In genomic region chr6:3456794-3457709, GRCh38 we compare ENCODE assay signal across 8 cellular contexts. TPM values are rescaled to one million over a fixed set of nuclear protein-coding genes. Genes with fewer than 3 reads are reported as not detected.
DNase-seq lines count a peak whose midpoint lies in the region; ATAC-seq, FAIRE-seq and TF ChIP-seq lines count a peak whose summit lies in the region.

SLC22A23 (minus strand) TSS chr6:3457050; CDS start chr6:3456559, 491 bp downstream.

- TF ChIP-seq CTCF in GM12875 (IDR thresholded peaks at IDR 0.05; ENCODE audit: borderline replicate concordance, insufficient read depth, low read depth, low read length) (peak; percentile 71), heart right ventricle (IDR thresholded peaks at IDR 0.05) (peak; percentile 62 to 81 (median 77)), tibial nerve (IDR thresholded peaks at IDR 0.05) (peak; percentile 69 to 97 (median 88))

- 0% methylated on average over 74 to 115 of the region's 116 CpGs for WGBS in heart right ventricle, 2 donors
- 1 to 2% methylated on average over 22 to 47 of the region's 116 CpGs for WGBS in tibial nerve, 2 donors

- peaks cover 5% of the 10 kb centered on the region for H3K4me1 Mint-ChIP-seq in activated naive CD8-positive, alpha-beta T cell (ENCODE audit: low read depth)

- H3K36me3 ChIP-seq in SJCRH30 (no peaks in the 10 kb centered on the region), heart right ventricle (no peaks in the 10 kb centered on the region), tibial nerve (no peaks in the 10 kb centered on the region)

- FAIRE-seq in HTR-8/SVneo (lab: Jason Lieb, UNC) = peak; percentile 52

- H3K4me1 ChIP-seq in SJCRH30 (no peaks in the 10 kb centered on the region), heart right ventricle (peaks cover 11 to 43% (median 25%) of the 10 kb centered on the region in 9 donors), tibial nerve (peaks cover 0 to 34% (median 12%) of the 10 kb centered on the region in 4 donors)

- H3K4me3 ChIP-seq in GM12875 (ENCODE audit: low read depth, low read length) (no peak within 1 kb of the TSS), SJCRH30 (peak within 1 kb of the TSS; percentile 40), heart right ventricle (peak within 1 kb of the TSS; percentile 23 to 72 (median 68)), tibial nerve (peak within 1 kb of the TSS; percentile 49 to 74 (median 54))

- H3K27ac Mint-ChIP-seq in activated naive CD8-positive, alpha-beta T cell = peak within 1 kb of the TSS; percentile 67

- H3K27ac ChIP-seq in SJCRH30 (no peak within 1 kb of the TSS), heart right ventricle (peak within 1 kb of the TSS; percentile 25 to 67 (median 49)), tibial nerve (peak within 1 kb of the TSS; percentile 10 to 81 (median 68))

- intact Hi-C loops in heart right ventricle (cut with DNase I) = loop anchor here in 8 of 10 donors (5.0 to 10.0 kb wide), 8 partner anchors 102 to 278 kb away; no protein-coding TSS in a partner anchor

- peak within 1 kb of the TSS; percentile 92 for H3K4me3 Mint-ChIP-seq in activated naive CD8-positive, alpha-beta T cell

- peaks cover 17% of the 10 kb centered on the region for H3K27me3 ChIP-seq in SJCRH30
- peaks cover 0 to 85% (median 14%) of the 10 kb centered on the region in 7 donors for H3K27me3 ChIP-seq in heart right ventricle
- H3K27me3 ChIP-seq in tibial nerve = peaks cover 0 to 4% of the 10 kb centered on the region in 2 donors

- no peak for TF ChIP-seq EP300 in tibial nerve (IDR thresholded peaks at IDR 0.05)

- no peaks in the 10 kb centered on the region for H3K9me3 Mint-ChIP-seq in activated naive CD8-positive, alpha-beta T cell (ENCODE audit: low read depth)

- ATAC-seq in heart right ventricle = peak; percentile 77 to 90 (median 80)

- H3K27me3 Mint-ChIP-seq in activated naive CD8-positive, alpha-beta T cell = peaks cover 4% of the 10 kb centered on the region

- H3K9me3 ChIP-seq in SJCRH30 (replicated peaks) = no peaks in the 10 kb centered on the region
- no peaks in the 10 kb centered on the region for H3K9me3 ChIP-seq in heart right ventricle
- H3K9me3 ChIP-seq in tibial nerve = no peaks in the 10 kb centered on the region

- DNase-seq in HTR-8/SVneo (ENCODE audit: insufficient read length, low spot score) = peak; percentile 82
- peak; percentile 14 to 53 for DNase-seq in SJCRH30
- peak; percentile 53 to 76 for DNase-seq in heart right ventricle
- DNase-seq in pons (ENCODE audit: low spot score) = peak; percentile 64
- DNase-seq in tibial nerve (ENCODE audit: low spot score in 2 of 2) = peak; percentile 46 to 50
- DNase-seq in amniotic stem cell (lab: John Stamatoyannopoulos, UW) = no peak

- no peaks in the 10 kb centered on the region for H3K36me3 Mint-ChIP-seq in activated naive CD8-positive, alpha-beta T cell

- no peak for TF ChIP-seq POLR2A in tibial nerve (IDR thresholded peaks at IDR 0.05)

RNA-seq across cellular contexts. Expression of gene SLC22A23, which starts in this region (rescaled TPM):
- 0.43 and 0.81 TPM in 2 replicates for total RNA-seq in SJCRH30 (2014; rRNA removed; shearing (Covaris generic))
- total RNA-seq in heart right ventricle (1 to 10 TPM; 4.4 to 7.8 (median 5.5) TPM), tibial nerve (1 to 10 TPM; 7.1 to 9.6 (median 8.2) TPM)
- 1 to 10 TPM; 1.9 to 3.3 TPM for polyA plus RNA-seq in heart right ventricle

Comparison
In these comparisons a context has a peak if more than half of its experiments do, and no peak if none do; other contexts are left out.
1. Peak in DNase-seq and H3K4me3 ChIP-seq in SJCRH30; RNA of the gene not detected or under 1 TPM.